Comparison of ENCODE assay signal across 12 cellular contexts in the genomic region with DNA sequence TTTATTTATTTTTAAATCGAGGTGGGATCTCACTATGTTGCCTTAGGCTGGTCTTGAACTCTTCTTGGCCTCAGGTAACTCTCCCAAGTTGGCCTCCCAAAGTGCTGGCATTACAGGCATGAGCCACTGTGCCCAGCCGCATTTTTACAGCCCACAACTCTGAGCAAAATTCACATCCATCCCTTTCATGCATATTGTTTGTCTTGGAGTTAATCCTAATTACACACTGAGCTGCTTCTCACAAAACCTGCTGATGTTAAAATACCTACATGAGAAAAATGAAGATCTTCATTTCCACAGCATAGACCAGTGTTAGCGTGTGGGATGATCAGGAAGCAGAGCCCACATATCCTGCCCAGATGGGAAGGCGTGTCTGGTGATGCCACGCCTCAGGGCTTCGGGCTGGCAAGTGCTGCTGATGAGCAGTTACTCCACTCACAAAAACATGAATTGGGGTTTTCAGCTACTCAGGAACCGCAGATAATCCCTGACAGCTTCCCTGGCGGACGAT. TPM values are rescaled to one million over a fixed set of nuclear protein-coding genes. Genes with fewer than 3 reads are reported as not detected.
A peak's percentile ranks its signal among the peaks of the same experiment; 100 is the strongest.
DNase-seq lines count a peak whose midpoint lies in the region; ATAC-seq and TF ChIP-seq lines count a peak whose summit lies in the region.
"Had no signal": no experiment of that assay in that cellular context is flagged by ENCODE, and none has a peak within 500 bp of the region (broad histone marks: within the 10 kb centered on the region; RNA-seq: fewer than 3 reads in every experiment).

No MANE protein-coding gene starts in this region.

- no peak overlapping the region for H2AFZ ChIP-seq in trophoblast cell (ENCODE audit: insufficient read depth, low read length, poor library complexity)

- H2BK120ac ChIP-seq in trophoblast cell (ENCODE audit: insufficient read depth, low read length, poor library complexity): no peak overlapping the region

- TF ChIP-seq CTCF in HFFc6 (IDR thresholded peaks at IDR 0.05) (no peak), Panc1 (IDR thresholded peaks at IDR 0.05) (no peak)

- WGBS in trophoblast cell (ENCODE audit: extremely low coverage, insufficient coverage, insufficient read length): no CpG with 5 or more reads among the region's 9 CpGs

- H4K8ac ChIP-seq in trophoblast cell (ENCODE audit: low read depth, low read length): no peak overlapping the region

- H3K9me3 ChIP-seq in Panc1 (ENCODE audit: control insufficient read depth, insufficient read depth, low read depth, low read length): no peaks in the 10 kb centered on the region
- H3K9me3 ChIP-seq in trophoblast cell (ENCODE audit: insufficient read depth, low read depth, low read length): peaks cover 2% of the 10 kb centered on the region
- H3K9me3 ChIP-seq: right lobe of liver had no signal

- H3K4me3 ChIP-seq in Panc1 (ENCODE audit: low read depth in 2 of 2, low read length in 2 of 2): no peak overlapping the region
- H3K4me3 ChIP-seq in trophoblast cell (ENCODE audit: low read depth, low read length): no peak overlapping the region
- H3K4me3 ChIP-seq: right lobe of liver had no signal

- 0 out of 2 replicates have a peak, but pooled peaks cover 1% of the 10 kb centered on the region for H3K27me3 Mint-ChIP-seq in HFFc6 (ENCODE audit: insufficient read depth)
- H3K27me3 Mint-ChIP-seq in activated naive CD4-positive, alpha-beta T cell treated with anti-CD3 and anti-CD28 coated beads, Interleukin-2, amount 10 ng/mL, durations not matched to agents 7 days and 5 days: no peaks in the 10 kb centered on the region

- H3K36me3 ChIP-seq in Panc1 (ENCODE audit: control insufficient read depth, insufficient read depth, low read length): peaks cover 27% of the 10 kb centered on the region
- H3K36me3 ChIP-seq in trophoblast cell (ENCODE audit: control insufficient read depth in 1 of 2, insufficient read depth in 2 of 2, low read length in 2 of 2): peaks cover 19 to 33% of the 10 kb centered on the region in 2 experiments

- H3K27me3 ChIP-seq in Panc1 (ENCODE audit: control insufficient read depth, insufficient read depth, low read length) (no peaks in the 10 kb centered on the region), trophoblast cell (ENCODE audit: insufficient read depth, low read length) (no peaks in the 10 kb centered on the region)
- H3K27me3 ChIP-seq: right lobe of liver had no signal

- no peak overlapping the region for H4K12ac ChIP-seq in trophoblast cell (ENCODE audit: low read depth, low read length)

- H3K4me1 ChIP-seq in Panc1 (ENCODE audit: control insufficient read depth, insufficient read depth, low read length) (peaks cover 15% of the 10 kb centered on the region), trophoblast cell (ENCODE audit: control insufficient read depth in 1 of 2, insufficient read depth in 2 of 2, low read length in 2 of 2) (peaks cover 0 to 2% of the 10 kb centered on the region in 2 experiments)
- H3K4me1 ChIP-seq: right lobe of liver had no signal

- POLR2A ChIA-PET in Panc1 (lab: Charles Lee): no interaction called here

- peaks cover 41% of the 10 kb centered on the region for H3K4me1 Mint-ChIP-seq in HFFc6 (ENCODE audit: low read depth)
- peaks cover 7% of the 10 kb centered on the region for H3K4me1 Mint-ChIP-seq in activated naive CD4-positive, alpha-beta T cell treated with anti-CD3 and anti-CD28 coated beads, Interleukin-2, amount 10 ng/mL, durations not matched to agents 7 days and 5 days

- peaks cover 31% of the 10 kb centered on the region for H3K36me3 Mint-ChIP-seq in HFFc6 (ENCODE audit: low read depth)
- H3K36me3 Mint-ChIP-seq in activated naive CD4-positive, alpha-beta T cell treated with anti-CD3 and anti-CD28 coated beads, Interleukin-2, amount 10 ng/mL, durations not matched to agents 7 days and 5 days: peaks cover 39% of the 10 kb centered on the region

- CTCF ChIA-PET in Panc1 (lab: Charles Lee): no interaction called here
- CTCF ChIA-PET in activated naive CD4-positive, alpha-beta T cell treated with anti-CD3 and anti-CD28 coated beads, Interleukin-2, amount 10 ng/mL, durations not matched to agents 7 days and 5 days (lab: Charles Lee): no interaction called here

- no peak overlapping the region for H3K9ac ChIP-seq in trophoblast cell (ENCODE audit: low read length)

- ATAC-seq in Panc1: peak; percentile 66

- H3K79me2 ChIP-seq in trophoblast cell (ENCODE audit: control insufficient read depth, insufficient read depth, low read length, poor library complexity): no peaks in the 10 kb centered on the region

- no peak overlapping the region for H3K4me2 ChIP-seq in trophoblast cell (ENCODE audit: low read length)

- BruUV-seq in Panc1 (replicated peaks; lab: Mats Ljungman, UMichigan): no TSS peak

- H2BK12ac ChIP-seq in trophoblast cell (ENCODE audit: low read length): no peak overlapping the region

- no peak overlapping the region for H2BK5ac ChIP-seq in trophoblast cell (ENCODE audit: low read depth, low read length, poor library complexity)

- in situ Hi-C loops in Panc1 (cut with HindIII; ENCODE audit: low pct_unique_long_range_greater_than_20kb, low sequenced_read_pairs): no loop called here

- H3K4me3 Mint-ChIP-seq in HFFc6: no peak overlapping the region
- no peak overlapping the region for H3K4me3 Mint-ChIP-seq in activated naive CD4-positive, alpha-beta T cell treated with anti-CD3 and anti-CD28 coated beads, Interleukin-2, amount 10 ng/mL, durations not matched to agents 7 days and 5 days

- DNase-seq in HFFc6: no peak
- DNase-seq in Panc1 (ENCODE audit: low read depth, low spot score): no peak
- peak; percentile 4 to 45 for DNase-seq in cerebellar nuclear complex (lab: John Stamatoyannopoulos, UW)
- DNase-seq in occipital lobe (lab: John Stamatoyannopoulos, UW): peak; percentile 56
- DNase-seq in activated naive CD4-positive, alpha-beta T cell treated with anti-CD3 and anti-CD28 coated beads, Interleukin-2, amount 10 ng/mL, durations not matched to agents 7 days and 5 days: no peak
- DNase-seq in trophoblast cell: no peak
- DNase-seq in SKM-1 (lab: John Stamatoyannopoulos, UW; ENCODE audit: unreplicated experiment): no peak
- DNase-seq in KG1 (lab: John Stamatoyannopoulos, UW): no peak
- DNase-seq: activated CD4-positive, alpha-beta T cell treated with anti-CD3 and anti-CD28 coated beads, Interleukin-2, amount 50 U/mL, for 1 hour; NCI-H1092 treated with DMSO at 0.1 percent for 48 hours; right lobe of liver had no signal

- H3K79me1 ChIP-seq in trophoblast cell (ENCODE audit: low read length): no peaks in the 10 kb centered on the region

- no peak overlapping the region for H2AK5ac ChIP-seq in trophoblast cell (ENCODE audit: low read length)

- H3K18ac ChIP-seq in trophoblast cell (ENCODE audit: low read length): no peak overlapping the region

- H4K91ac ChIP-seq in trophoblast cell (ENCODE audit: low read depth, low read length): no peak overlapping the region

- no peaks in the 10 kb centered on the region for H3K9me3 Mint-ChIP-seq in HFFc6
- no peaks in the 10 kb centered on the region for H3K9me3 Mint-ChIP-seq in activated naive CD4-positive, alpha-beta T cell treated with anti-CD3 and anti-CD28 coated beads, Interleukin-2, amount 10 ng/mL, durations not matched to agents 7 days and 5 days
- H3K9me3 Mint-ChIP-seq: activated T-helper 2 cell treated with anti-CD3 and anti-CD28 coated beads, Interferon-gamma antibody, Interleukin-2, Interleukin-4, amounts not matched to agents 10 μg/mL and 5 μg/mL and 100 μg/mL, durations not matched to agents 14 hours and 24 hours and 36 hours had no signal

- intact Hi-C loops in Panc1 (cut with micrococcal nuclease; ENCODE audit: unreplicated experiment): no loop called here

- no peak overlapping the region for H3K23ac ChIP-seq in trophoblast cell (ENCODE audit: low read length)

- peak overlapping the region; percentile 54 for H3K27ac Mint-ChIP-seq in HFFc6
- H3K27ac Mint-ChIP-seq in activated naive CD4-positive, alpha-beta T cell treated with anti-CD3 and anti-CD28 coated beads, Interleukin-2, amount 10 ng/mL, durations not matched to agents 7 days and 5 days: no peak overlapping the region
- H3K27ac Mint-ChIP-seq: activated T-helper 2 cell treated with anti-CD3 and anti-CD28 coated beads, Interferon-gamma antibody, Interleukin-2, Interleukin-4, amounts not matched to agents 10 μg/mL and 5 μg/mL and 100 μg/mL, durations not matched to agents 14 hours and 24 hours and 36 hours had no signal

- no peak overlapping the region for H3K4ac ChIP-seq in trophoblast cell (ENCODE audit: low read depth, low read length)

- H3K14ac ChIP-seq in trophoblast cell (ENCODE audit: low read length): no peak overlapping the region

- no peak overlapping the region for H3K27ac ChIP-seq in Panc1 (ENCODE audit: low read length)
- H3K27ac ChIP-seq in trophoblast cell (ENCODE audit: low read depth, low read length): no peak overlapping the region
- H3K27ac ChIP-seq: right lobe of liver had no signal

RNA-seq across cellular contexts. Expression of a gene that starts 14.6 kb away (rescaled TPM):
- total RNA-seq in HFFc6 (2021; fragmentation: NEBNext Ultra II Directional; extraction: Animal tissue kit (Norgen Biotek cat#: 25700)): 100 to 1,000 TPM; 205 to 238 (median 225) TPM
- 153 TPM for total RNA-seq in Panc1 (2021; ENCODE audit: unreplicated experiment)
- polyA plus RNA-seq in Panc1 (2012; ENCODE audit: insufficient read length): 75.2 TPM
- 60.7 TPM for total RNA-seq in occipital lobe
- polyA plus RNA-seq in trophoblast cell (2013): 114 and 121 TPM in 2 replicates

RNA-seq across cellular contexts. Expression of a gene that starts 14.8 kb away (rescaled TPM):
- 10 to 100 TPM; 40.6 to 49.8 (median 44.5) TPM for total RNA-seq in HFFc6 (2021; fragmentation: NEBNext Ultra II Directional; extraction: Animal tissue kit (Norgen Biotek cat#: 25700))
- total RNA-seq in Panc1 (2021; ENCODE audit: unreplicated experiment) (54.1 TPM), occipital lobe (34.6 TPM)
- 40.6 TPM for polyA plus RNA-seq in Panc1 (2012; ENCODE audit: insufficient read length)
- polyA plus RNA-seq in trophoblast cell (2013): 39.8 and 40.8 TPM in 2 replicates

Comparison
In these comparisons a context has a peak if more than half of its experiments do, and no peak if none do; other contexts are left out.
1. DNase-seq: peak in cerebellar nuclear complex (2 of 2) and occipital lobe (single experiment); none in HFFc6 (single experiment), Panc1 (single experiment), activated naive CD4-positive, alpha-beta T cell treated with anti-CD3 and anti-CD28 coated beads, Interleukin-2, amount 10 ng/mL, durations not matched to agents 7 days and 5 days (single experiment), trophoblast cell (0 of 2), SKM-1 (single experiment) and KG1 (single experiment).